ENCODE assay signal across 12 cellular contexts in the genomic region with DNA sequence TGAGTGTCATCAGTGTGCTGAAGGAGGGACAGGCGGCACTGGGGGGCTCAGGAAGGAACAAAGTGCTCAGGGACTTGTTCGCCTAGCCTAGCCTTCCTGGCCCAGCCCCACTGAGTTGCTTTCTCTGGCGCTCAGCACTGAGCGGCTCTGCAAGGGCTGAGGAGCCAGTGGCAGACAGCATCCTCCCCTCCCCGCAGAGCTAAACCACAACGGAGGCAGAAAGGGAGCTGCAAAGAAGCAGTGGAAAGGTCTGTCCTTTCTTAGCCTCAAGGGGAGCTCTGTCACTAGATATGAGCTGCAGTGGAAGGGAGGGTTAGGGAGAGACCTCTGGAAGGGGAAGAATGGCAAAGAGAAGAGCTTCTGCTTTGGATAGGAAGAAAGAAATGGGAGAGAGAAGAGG.
A peak's percentile ranks its signal among the peaks of the same experiment; 100 is the strongest.
DNase-seq lines count a peak whose midpoint lies in the region; ATAC-seq, FAIRE-seq and TF ChIP-seq lines count a peak whose summit lies in the region.
"Had no signal": no experiment of that assay in that cellular context is flagged by ENCODE, and none has a peak within 500 bp of the region (broad histone marks: within the 10 kb centered on the region; RNA-seq: fewer than 3 reads in every experiment).

No MANE protein-coding gene starts in this region.

- peak overlapping the region; percentile 62 for H2AFZ ChIP-seq in Loucy (ENCODE audit: low read length)

- ATAC-seq in GM18861 (IDR thresholded peaks at IDR 0.05; ENCODE audit: unreplicated experiment): no peak

- FAIRE-seq in D721Med (lab: Jason Lieb, UNC) (no peak), H54 (lab: Jason Lieb, UNC) (no peak)

- H3K4me2 ChIP-seq in Loucy (ENCODE audit: low read depth, low read length, poor library complexity, severe bottlenecking): peak overlapping the region; percentile 76

- H3K4me3 ChIP-seq in AG09309 (ENCODE audit: control insufficient read depth, low read depth, low read length) (no peak overlapping the region), Loucy (ENCODE audit: low read length, poor library complexity, severe bottlenecking) (peak overlapping the region; percentile 60), iPS DF 6.9 (ENCODE audit: low read length) (no peak overlapping the region), esophagus squamous epithelium (no peak overlapping the region)
- H3K4me3 ChIP-seq: heart left ventricle, skin epidermis had no signal

- H3K36me3 ChIP-seq in Loucy (ENCODE audit: insufficient read depth, low read length) (no peaks in the 10 kb centered on the region), iPS DF 6.9 (ENCODE audit: control insufficient read depth, insufficient read depth, low read length) (no peaks in the 10 kb centered on the region), esophagus squamous epithelium (peaks cover 0 to 3% (median 0%) of the 10 kb centered on the region in 3 donors)

- no peaks in the 10 kb centered on the region for H3K9me2 ChIP-seq in Loucy (replicated peaks; ENCODE audit: low read depth, low read length)

- H3K27me3 ChIP-seq in Loucy (ENCODE audit: insufficient read depth, low read length, poor library complexity, severe bottlenecking): no peaks in the 10 kb centered on the region
- H3K27me3 ChIP-seq in iPS DF 6.9 (ENCODE audit: control insufficient read depth, insufficient read depth, low read length): no peaks in the 10 kb centered on the region
- no peaks in the 10 kb centered on the region for H3K27me3 ChIP-seq in esophagus squamous epithelium
- H3K27me3 ChIP-seq: heart left ventricle had no signal

- H3K4me1 ChIP-seq in Loucy (ENCODE audit: insufficient read depth, low read length, poor library complexity, severe bottlenecking) (peaks cover 53% of the 10 kb centered on the region), iPS DF 6.9 (ENCODE audit: control insufficient read depth, insufficient read depth, low read length) (peaks cover 3% of the 10 kb centered on the region; the same call in 1 of the 2 replicates), esophagus squamous epithelium (peaks cover 0 to 13% (median 0%) of the 10 kb centered on the region in 3 donors)

- DNase-seq in AG09309 (ENCODE audit: low read depth) (no peak), activated T-cell treated with anti-CD3 and anti-CD28 coated beads for 24 hours (ENCODE audit: low read depth) (peak; percentile 7), iPS DF 6.9 (ENCODE audit: low read depth, low spot score) (peak; percentile 45), D721Med (ENCODE audit: insufficient read length, low spot score) (no peak), H54 (ENCODE audit: insufficient read length, low spot score) (no peak), esophagus squamous epithelium (lab: John Stamatoyannopoulos, UW) (no peak)
- DNase-seq: DMS79, heart left ventricle, NCI-H1436 had no signal

- TF ChIP-seq CTCF in AG09309 (IDR thresholded peaks at IDR 0.05; ENCODE audit: control insufficient read depth, insufficient read depth, low read depth, low read length, missing control alignments) (peak; percentile 0), Loucy (conservative IDR thresholded peaks at IDR 0.05; ENCODE audit: low read length) (peak; percentile 83), D721Med (IDR thresholded peaks at IDR 0.05; ENCODE audit: insufficient read depth, missing control alignments) (no peak), esophagus squamous epithelium (IDR thresholded peaks at IDR 0.05) (no peak)

- H3K79me2 ChIP-seq in Loucy (ENCODE audit: insufficient read depth, low read length): no peaks in the 10 kb centered on the region

- H4K20me1 ChIP-seq in Loucy (ENCODE audit: insufficient read depth, low read length, poor library complexity, severe bottlenecking): no peaks in the 10 kb centered on the region

- H3K9me3 ChIP-seq in Loucy (ENCODE audit: insufficient read depth, low read depth, low read length) (no peaks in the 10 kb centered on the region), iPS DF 6.9 (ENCODE audit: control insufficient read depth, insufficient read depth, low read length) (no peaks in the 10 kb centered on the region), esophagus squamous epithelium (no peaks in the 10 kb centered on the region)
- H3K9me3 ChIP-seq: heart left ventricle had no signal

- peaks cover 4% of the 10 kb centered on the region; the same call in 1 of the 2 replicates for H3F3A ChIP-seq in Loucy (ENCODE audit: low read depth)

- H3K27ac ChIP-seq in iPS DF 6.9 (ENCODE audit: low read length): no peak overlapping the region
- H3K27ac ChIP-seq in esophagus squamous epithelium: no peak overlapping the region
- H3K27ac ChIP-seq: heart left ventricle had no signal

- intact Hi-C loops in esophagus squamous epithelium (cut with DNase I): no loop called here

- no CpG with 5 or more reads among the region's 6 CpGs for WGBS in iPS DF 6.9 (ENCODE audit: insufficient coverage, insufficient read length)
- WGBS in esophagus squamous epithelium, 2 donors: no CpG with 5 or more reads among the region's 6 CpGs

- H3K9ac ChIP-seq in Loucy (ENCODE audit: low read depth, low read length, poor library complexity, severe bottlenecking): peak overlapping the region; percentile 61

- no peak for TF ChIP-seq POLR2A in H54 (IDR thresholded peaks at IDR 0.05; ENCODE audit: low read depth, low read length)
- no peak for TF ChIP-seq POLR2A in esophagus squamous epithelium (IDR thresholded peaks at IDR 0.05)

Comparison
In these comparisons a context has a peak if more than half of its experiments do, and no peak if none do; other contexts are left out.
1. DNase-seq: peak in activated T-cell treated with anti-CD3 and anti-CD28 coated beads for 24 hours (single experiment) and iPS DF 6.9 (single experiment); none in AG09309 (single experiment), D721Med (single experiment), H54 (single experiment) and esophagus squamous epithelium (single experiment).
2. CTCF ChIP-seq: peak in AG09309 (single experiment) and Loucy (single experiment); none in D721Med (single experiment) and esophagus squamous epithelium (0 of 6).